8 cellular contexts compared by ENCODE assay signal in the genomic region with DNA sequence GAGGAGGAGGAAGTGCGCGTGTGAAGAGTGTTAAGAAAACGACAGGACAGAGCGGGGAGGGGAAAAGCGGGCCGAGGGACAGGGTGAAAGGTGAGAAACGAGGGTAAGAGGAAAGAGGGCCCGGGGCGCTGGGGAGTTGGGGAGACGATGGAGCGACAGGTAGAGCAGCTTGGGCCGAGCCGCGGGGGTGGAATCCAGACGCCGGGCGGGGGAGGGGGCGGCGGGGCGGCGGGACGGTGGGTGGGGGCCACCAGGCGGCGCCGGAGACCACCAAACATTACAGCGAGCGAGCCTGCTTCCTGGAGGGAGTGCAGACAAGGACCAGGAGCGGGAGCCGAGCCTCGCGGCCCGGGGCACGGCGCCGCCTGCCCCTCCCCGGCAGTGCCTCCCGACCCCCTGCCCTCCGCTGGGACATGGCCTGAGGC. TPM values are rescaled to one million over a fixed set of nuclear protein-coding genes. Genes with fewer than 3 reads are reported as not detected.
A peak's percentile ranks its signal among the peaks of the same experiment; 100 is the strongest.
DNase-seq lines count a peak whose midpoint lies in the region; ATAC-seq, FAIRE-seq and TF ChIP-seq lines count a peak whose summit lies in the region.
"Not testable (repeated sequence)": the region's sequence is repeated elsewhere in the genome, so short reads cannot be mapped to it uniquely, and the experiment has no call there.

No MANE protein-coding gene starts in this region.

- H3K9me3 Mint-ChIP-seq in HFFc6, result not testable (repeated sequence)

- intact Hi-C loops in pancreas (cut with DNase I); vagina (cut with DNase I): not testable (repeated sequence)

- FAIRE-seq in pancreas (lab: Jason Lieb, UNC), result not testable (repeated sequence)

- H3K27ac ChIP-seq in HL-60 (replicated peaks); brain microvascular endothelial cell: not testable (repeated sequence)
- peak overlapping the region; percentile 82 to 91 for H3K27ac ChIP-seq in right atrium auricular region
- peak overlapping the region in 2 of 4 donors; percentile 17 to 88 for H3K27ac ChIP-seq in pancreas
- peak overlapping the region; percentile 84 for H3K27ac ChIP-seq in vagina

- peak overlapping the region; percentile 94 for H3K4me3 Mint-ChIP-seq in HFFc6

- H3K27ac Mint-ChIP-seq in HFFc6, result peak overlapping the region; percentile 82; the same call in 1 of the 2 replicates

- not testable (repeated sequence) for H3K36me3 Mint-ChIP-seq in HFFc6 (ENCODE audit: low read depth)

- H3K36me3 ChIP-seq in brain microvascular endothelial cell (replicated peaks); right atrium auricular region; pancreas; vagina: not testable (repeated sequence)

- in situ Hi-C loops in brain microvascular endothelial cell (cut with HindIII; ENCODE audit: low pct_ligation_motif_present, low sequenced_read_pairs), result not testable (repeated sequence)

- H3K27me3 Mint-ChIP-seq in HFFc6 (ENCODE audit: insufficient read depth), result not testable (repeated sequence)

- ATAC-seq in GM18511 (IDR thresholded peaks at IDR 0.05; ENCODE audit: unreplicated experiment) (peak; percentile 27), pancreas (peak; percentile 44 to 62 (median 52))

- H3K4me1 Mint-ChIP-seq in HFFc6 (ENCODE audit: low read depth), result peaks cover 22% of the 10 kb centered on the region

- H3K4me3 ChIP-seq in HL-60 (replicated peaks; ENCODE audit: insufficient read depth, low read length) (peak overlapping the region; percentile 50), brain microvascular endothelial cell (ENCODE audit: low read depth, low read length) (peak overlapping the region; percentile 58), right atrium auricular region (peak overlapping the region; percentile 58 to 67), pancreas (peak overlapping the region in 3 of 4 donors; percentile 20 to 48 (median 42)), vagina (peak overlapping the region; percentile 50 to 56)

- TF ChIP-seq CTCF in HFFc6 (IDR thresholded peaks at IDR 0.05) (peak; percentile 47; the same call in 1 of the 2 replicates), right atrium auricular region (IDR thresholded peaks at IDR 0.05) (peak in 1 of 2 donors; percentile 39), pancreas (IDR thresholded peaks at IDR 0.05) (peak in 1 of 4 donors; percentile 9)
- TF ChIP-seq CTCF in HL-60 (IDR thresholded peaks at IDR 0.05; ENCODE audit: insufficient read depth, low read length); brain microvascular endothelial cell (IDR thresholded peaks at IDR 0.05; ENCODE audit: low read depth, low read length, missing control alignments); vagina (IDR thresholded peaks at IDR 0.05): not testable (repeated sequence)

- H3K9me3 ChIP-seq in right atrium auricular region, pancreas, vagina: not testable (repeated sequence)

- not testable (repeated sequence) for DNase-seq in HFFc6; HL-60 (ENCODE audit: low read depth in 1 of 2, low spot score in 1 of 2); brain microvascular endothelial cell; right atrium auricular region (ENCODE audit: low spot score); vagina (ENCODE audit: extremely low spot score in 2 of 2)
- peak; percentile 34 for DNase-seq in activated CD4-positive, CD25-positive, alpha-beta regulatory T cell treated with anti-CD3 and anti-CD28 coated beads, Interleukin-2, amount 50 U/mL, for 72 hours
- peak in 5 of 6 donors; percentile 34 to 62 (median 53) for DNase-seq in pancreas

- not testable (repeated sequence) for TF ChIP-seq POLR2A in vagina (IDR thresholded peaks at IDR 0.05)

- not testable (repeated sequence) for H3K27me3 ChIP-seq in HL-60 (ENCODE audit: insufficient read depth, poor library complexity, severe bottlenecking); brain microvascular endothelial cell (replicated peaks); right atrium auricular region; pancreas; vagina

- WGBS in pancreas, 2 donors, result 1% methylated on average over 26 of the region's 38 CpGs; no CpG with 5 or more reads in 1 of the 2 donors

- not testable (repeated sequence) for H3K4me1 ChIP-seq in right atrium auricular region, pancreas, vagina

RNA-seq across cellular contexts. Expression of a gene that starts 0.9 kb away (rescaled TPM):
- not detected for total RNA-seq in HFFc6 (2021; fragmentation: NEBNext Ultra II Directional; extraction: Animal tissue kit (Norgen Biotek cat#: 25700))
- not detected for total RNA-seq in right atrium auricular region
- under 1 TPM in 4 of 6 donors, not detected in 2; 0.06 to 0.24 (median 0.08) TPM for total RNA-seq in pancreas
- polyA plus RNA-seq in pancreas, result under 1 TPM in 1 of 2 donors, not detected in 1; 0.40 TPM
- total RNA-seq in vagina, result not detected
